29 cellular contexts compared by ENCODE assay signal in genomic region chr20:15099130-15099529, GRCh38.
A peak's percentile ranks its signal among the peaks of the same experiment; 100 is the strongest.
DNase-seq lines count a peak whose midpoint lies in the region; ATAC-seq, FAIRE-seq and TF ChIP-seq lines count a peak whose summit lies in the region.
"Had no signal": no experiment of that assay in that cellular context is flagged by ENCODE, and none has a peak within 500 bp of the region (broad histone marks: within the 10 kb centered on the region; RNA-seq: fewer than 3 reads in every experiment).

No MANE protein-coding gene starts in this region.

- H3K27me3 ChIP-seq in HepG2 (ENCODE audit: control insufficient read depth in 1 of 2, insufficient read depth in 2 of 2, low read length in 2 of 2) (no peaks in the 10 kb centered on the region), right lobe of liver (no peaks in the 10 kb centered on the region)
- H3K27me3 ChIP-seq: BE2C; BLaER1; BLaER1 treated with 17β-estradiol and CSF1 and Interleukin-3, amounts not matched to agents 10 nM and 100 nM had no signal

- TF ChIP-seq EP300 in HepG2 (IDR thresholded peaks at IDR 0.05; ENCODE audit: low read depth in 2 of 2, low read length in 2 of 2) (no peak), HepG2 (CRISPR knock-in tag; IDR thresholded peaks at IDR 0.05; ENCODE audit: borderline replicate concordance) (no peak)

- WGBS in HepG2 (ENCODE audit: low lambda C conversion rate), result 2% methylated on average over 1 of the region's 1 CpG
- 86% methylated on average over 1 of the region's 1 CpG for WGBS in right lobe of liver (ENCODE audit: insufficient coverage, low coverage, low lambda C conversion rate, missing lambda C conversion rate)

- intact Hi-C loops in HepG2 (cut with micrococcal nuclease; ENCODE audit: unreplicated experiment) (no loop called here), right lobe of liver (cut with DNase I) (no loop called here)

- CTCF ChIA-PET in HepG2 (lab: Yijun Ruan, JAX; ENCODE audit: low intra/inter-chr PET ratio, low total read pairs), result no interaction called here

- FAIRE-seq in HepG2 (lab: Jason Lieb, UNC), result no peak
- FAIRE-seq: A204.1, A549, D721Med had no signal

- H3K79me2 ChIP-seq in HepG2 (ENCODE audit: insufficient read depth, low read length), result no peaks in the 10 kb centered on the region

- ATAC-seq in HepG2 (no peak), right lobe of liver (no peak)
- ATAC-seq: A549; CD8-positive, alpha-beta T cell had no signal

- no peak for DNase-seq in HepG2 (ENCODE audit: low spot score)
- DNase-seq in right lobe of liver, result no peak
- DNase-seq: 8988T; ACHN; AML-193; BE2C; C1 segment of cervical spinal cord; Caco-2; Calu3; CD4-positive, alpha-beta memory T cell; CD4-positive, alpha-beta T cell; CD4-positive, CD25-positive, alpha-beta regulatory T cell; CD8-positive, alpha-beta memory T cell; CD8-positive, alpha-beta T cell; COR-L47; DMS 273 treated with DMSO at 0.1 percent for 48 hours; DMS153; DMS53; DMS79; DMS79 treated with DMSO at 0.1 percent for 48 hours; DND-41; EL had no signal

- H3K9ac ChIP-seq in HepG2 (ENCODE audit: insufficient read depth, low read depth, low read length), result no peak overlapping the region
- H3K9ac ChIP-seq: BLaER1; BLaER1 treated with 17β-estradiol and CSF1 and Interleukin-3, amounts not matched to agents 10 nM and 100 nM had no signal

- no peaks in the 10 kb centered on the region for H4K20me1 ChIP-seq in HepG2 (ENCODE audit: insufficient read depth, low read length)
- H4K20me1 ChIP-seq: BLaER1; BLaER1 treated with 17β-estradiol and CSF1 and Interleukin-3, amounts not matched to agents 10 nM and 100 nM had no signal

- TF ChIP-seq CTCF in HepG2 (CRISPR knock-in tag; IDR thresholded peaks at IDR 0.05) (no peak), right lobe of liver (IDR thresholded peaks at IDR 0.05) (no peak)

- H3K36me3 ChIP-seq in HepG2 (replicated peaks in 1 of 2; ENCODE audit: control insufficient read depth in 1 of 2, insufficient read depth in 2 of 2, low read length in 2 of 2) (no peaks in the 10 kb centered on the region), right lobe of liver (no peaks in the 10 kb centered on the region)
- H3K36me3 ChIP-seq: BE2C; BLaER1; BLaER1 treated with 17β-estradiol and CSF1 and Interleukin-3, amounts not matched to agents 10 nM and 100 nM had no signal

- in situ Hi-C loops in HepG2 (cut with HindIII; ENCODE audit: extremely low pct_ligation_motif_present, low pct_unique_long_range_greater_than_20kb), result no loop called here

- no peaks in the 10 kb centered on the region for H3K4me1 ChIP-seq in HepG2 (ENCODE audit: insufficient read depth, low read length)
- H3K4me1 ChIP-seq in right lobe of liver, result no peaks in the 10 kb centered on the region
- H3K4me1 ChIP-seq: A549; BE2C; BLaER1; BLaER1 treated with 17β-estradiol and CSF1 and Interleukin-3, amounts not matched to agents 10 nM and 100 nM; Caco-2 had no signal

- H3K4me2 ChIP-seq in HepG2 (ENCODE audit: low read depth, low read length), result no peak overlapping the region
- H3K4me2 ChIP-seq: A549; BLaER1; BLaER1 treated with 17β-estradiol and CSF1 and Interleukin-3, amounts not matched to agents 10 nM and 100 nM had no signal

- TF ChIP-seq POLR2A in HepG2 (IDR thresholded peaks at IDR 0.05; ENCODE audit: insufficient read depth in 1 of 2, low read depth in 2 of 2, low read length in 2 of 2) (no peak), right lobe of liver (IDR thresholded peaks at IDR 0.05) (no peak)

- BruUV-seq in HepG2 (replicated peaks; lab: Mats Ljungman, UMichigan), result no TSS peak

- H3K4me3 ChIP-seq in HepG2 (replicated peaks in 1 of 3; ENCODE audit: insufficient read depth in 1 of 3, low read depth in 2 of 3, low read length in 3 of 3) (no peak overlapping the region), right lobe of liver (no peak overlapping the region)
- H3K4me3 ChIP-seq: A549; BLaER1; BLaER1 treated with 17β-estradiol and CSF1 and Interleukin-3, amounts not matched to agents 10 nM and 100 nM had no signal

- H3K27ac ChIP-seq in HepG2 (ENCODE audit: extremely low read length, insufficient read depth, low read length), result no peak overlapping the region
- no peak overlapping the region for H3K27ac ChIP-seq in right lobe of liver
- H3K27ac ChIP-seq: 22Rv1; A549; BLaER1; BLaER1 treated with 17β-estradiol and CSF1 and Interleukin-3, amounts not matched to agents 10 nM and 100 nM; C4-2B had no signal

- POLR2A ChIA-PET in HepG2 (lab: Yijun Ruan, JAX), result no interaction called here

- 0 out of 2 replicates have a peak, but pooled peaks cover 6% of the 10 kb centered on the region for H3K9me3 ChIP-seq in HepG2 (ENCODE audit: low read length)
- H3K9me3 ChIP-seq in right lobe of liver, result no peaks in the 10 kb centered on the region
- H3K9me3 ChIP-seq: BE2C, BLaER1 had no signal

- no peak for TF ChIP-seq RAD21 in HepG2 (CRISPR knock-in tag; IDR thresholded peaks at IDR 0.05)

- H2AFZ ChIP-seq in HepG2 (ENCODE audit: low read length), result peak overlapping the region; percentile 35

TF ChIP-seq in HepG2, 621 proteins besides CTCF, POLR2A, EP300 and RAD21:
- no peak for TF ChIP-seq FOXM1 (CRISPR knock-in tag; IDR thresholded peaks at IDR 0.05)
- TF ChIP-seq ZFP41 (CRISPR knock-in tag; IDR thresholded peaks at IDR 0.05; ENCODE audit: borderline replicate concordance), result no peak
- TF ChIP-seq, protein P1, sequence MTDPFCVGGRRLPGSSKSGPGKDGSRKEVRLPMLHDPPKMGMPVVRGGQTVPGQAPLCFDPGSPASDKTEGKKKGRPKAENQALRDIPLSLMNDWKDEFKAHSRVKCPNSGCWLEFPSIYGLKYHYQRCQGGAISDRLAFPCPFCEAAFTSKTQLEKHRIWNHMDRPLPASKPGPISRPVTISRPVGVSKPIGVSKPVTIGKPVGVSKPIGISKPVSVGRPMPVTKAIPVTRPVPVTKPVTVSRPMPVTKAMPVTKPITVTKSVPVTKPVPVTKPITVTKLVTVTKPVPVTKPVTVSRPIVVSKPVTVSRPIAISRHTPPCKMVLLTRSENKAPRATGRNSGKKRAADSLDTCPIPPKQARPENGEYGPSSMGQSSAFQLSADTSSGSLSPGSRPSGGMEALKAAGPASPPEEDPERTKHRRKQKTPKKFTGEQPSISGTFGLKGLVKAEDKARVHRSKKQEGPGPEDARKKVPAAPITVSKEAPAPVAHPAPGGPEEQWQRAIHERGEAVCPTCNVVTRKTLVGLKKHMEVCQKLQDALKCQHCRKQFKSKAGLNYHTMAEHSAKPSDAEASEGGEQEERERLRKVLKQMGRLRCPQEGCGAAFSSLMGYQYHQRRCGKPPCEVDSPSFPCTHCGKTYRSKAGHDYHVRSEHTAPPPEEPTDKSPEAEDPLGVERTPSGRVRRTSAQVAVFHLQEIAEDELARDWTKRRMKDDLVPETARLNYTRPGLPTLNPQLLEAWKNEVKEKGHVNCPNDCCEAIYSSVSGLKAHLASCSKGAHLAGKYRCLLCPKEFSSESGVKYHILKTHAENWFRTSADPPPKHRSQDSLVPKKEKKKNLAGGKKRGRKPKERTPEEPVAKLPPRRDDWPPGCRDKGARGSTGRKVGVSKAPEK (CRISPR knock-in tag; IDR thresholded peaks at IDR 0.05; ENCODE audit: borderline replicate concordance), result no peak
- peak; percentile 95 for TF ChIP-seq ZNF264 (CRISPR knock-in tag; IDR thresholded peaks at IDR 0.05)
